In the genomic region with DNA sequence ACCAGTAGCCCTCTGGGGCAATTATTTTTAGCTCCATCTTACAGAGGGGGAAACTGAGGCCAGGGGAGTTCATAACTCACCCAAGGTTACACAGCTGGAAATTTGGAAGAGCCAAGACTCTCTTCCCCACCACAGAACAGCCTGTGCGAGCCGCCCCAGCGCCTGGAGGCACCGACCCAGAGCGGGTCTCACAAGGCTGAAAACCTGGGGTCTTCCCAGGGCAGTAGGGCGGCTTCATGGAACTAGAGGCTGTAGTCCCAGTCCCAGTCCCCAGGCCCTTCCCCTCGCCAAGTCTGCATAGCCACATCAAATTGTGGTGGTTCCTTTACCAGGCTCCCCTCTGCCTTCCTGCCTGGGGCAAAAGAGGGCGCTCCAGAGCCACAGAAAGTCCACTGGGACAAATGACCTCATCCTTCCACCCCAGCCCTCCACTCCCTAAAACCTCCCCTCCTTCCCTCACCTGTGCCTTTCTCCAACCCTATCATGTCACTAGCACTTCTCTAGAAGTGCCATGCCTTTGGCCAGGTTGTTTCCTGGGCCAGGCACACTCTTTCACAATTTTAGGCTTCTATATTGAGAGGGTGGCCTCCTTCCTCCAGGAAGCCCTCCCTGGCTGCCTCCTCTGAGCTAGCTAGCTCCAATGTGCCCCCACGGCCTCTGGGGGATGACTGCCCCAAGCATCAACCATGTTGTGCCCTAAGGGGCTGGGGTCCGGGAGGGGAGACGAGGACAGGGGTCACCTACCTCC, we compare ENCODE assay signal across 8 cellular contexts. TPM values are rescaled to one million over a fixed set of nuclear protein-coding genes. Genes with fewer than 3 reads are reported as not detected.
DNase-seq lines count a peak whose midpoint lies in the region; ATAC-seq, FAIRE-seq and TF ChIP-seq lines count a peak whose summit lies in the region.

No MANE protein-coding gene starts in this region.

- H4K8ac ChIP-seq in H1 (ENCODE audit: extremely low read depth, insufficient read depth, low read length) = peak overlapping the region; percentile 88; the same call in 1 of the 2 replicates

- TF ChIP-seq CTCF in D721Med (IDR thresholded peaks at IDR 0.05; ENCODE audit: insufficient read depth, missing control alignments) (peak; percentile 44), H1 (IDR thresholded peaks at IDR 0.05; ENCODE audit: control extremely low read depth in 1 of 3, insufficient read depth in 1 of 3, low read depth in 1 of 3, low read length in 3 of 3) (peak; percentile 86 to 96 (median 89)), mesothelial cell of epicardium (IDR thresholded peaks at IDR 0.05; ENCODE audit: unreplicated experiment) (no peak)

- H3K9ac ChIP-seq in H1 (replicated peaks in 1 of 4; ENCODE audit: extremely low read depth in 1 of 4, low read depth in 3 of 4, low read length in 3 of 4) = peak overlapping the region in 1 of 4 experiments; percentile 44; a peak in 1 of 7 replicates

- peak overlapping the region; percentile 92 for H4K91ac ChIP-seq in H1 (replicated peaks; ENCODE audit: insufficient read length, low read length)

- peak overlapping the region; percentile 49; the same call in 1 of the 2 replicates for H3K27ac ChIP-seq in H1 (ENCODE audit: low read depth, low read length)

- TF ChIP-seq POLR2A in H1 (IDR thresholded peaks at IDR 0.05; ENCODE audit: control extremely low read depth in 1 of 2, low read depth in 2 of 2, low read length in 2 of 2) = no peak

- H3K14ac ChIP-seq in H1 (ENCODE audit: insufficient read length) = no peak overlapping the region

- peak overlapping the region; percentile 93; the same call in 1 of the 2 replicates for H2BK15ac ChIP-seq in H1 (ENCODE audit: low read length)

- no peaks in the 10 kb centered on the region for H3K79me2 ChIP-seq in H1 (ENCODE audit: control insufficient read depth in 1 of 2, insufficient read depth in 2 of 2, low read length in 2 of 2)

- peaks cover 11% of the 10 kb centered on the region for H3K27me3 Mint-ChIP-seq in activated CD4-positive, alpha-beta T cell treated with anti-CD3 and anti-CD28 coated beads, Interleukin-2, amount 10 ng/mL, durations not matched to agents 24 days and 14 days
- no peaks in the 10 kb centered on the region for H3K27me3 Mint-ChIP-seq in mesothelial cell of epicardium (ENCODE audit: low read depth)
- peaks cover 61% of the 10 kb centered on the region for H3K27me3 Mint-ChIP-seq in stimulated activated naive CD8-positive, alpha-beta T cell treated with anti-CD3 and anti-CD28 coated beads, Interleukin-15, amount 100 ng/mL, for 72 hours

- intact Hi-C loops in activated CD4-positive, alpha-beta T cell treated with anti-CD3 and anti-CD28 coated beads, Interleukin-2, amount 10 ng/mL, durations not matched to agents 24 days and 14 days (cut with micrococcal nuclease) = loop anchor here (1.0 kb wide), 1 partner anchor 22 kb away; no protein-coding TSS in a partner anchor

- no peak for TF ChIP-seq EP300 in H1 (IDR thresholded peaks at IDR 0.05; ENCODE audit: borderline replicate concordance in 1 of 2, low read depth in 2 of 2, low read length in 2 of 2)

- no peak overlapping the region for H3K4me3 Mint-ChIP-seq in activated CD4-positive, alpha-beta T cell treated with anti-CD3 and anti-CD28 coated beads, Interleukin-2, amount 10 ng/mL, durations not matched to agents 24 days and 14 days
- peak overlapping the region; percentile 49 for H3K4me3 Mint-ChIP-seq in mesothelial cell of epicardium
- peak overlapping the region in 1 of 2 donors; percentile 10 for H3K4me3 Mint-ChIP-seq in stimulated activated naive CD8-positive, alpha-beta T cell treated with anti-CD3 and anti-CD28 coated beads, Interleukin-15, amount 100 ng/mL, for 72 hours

- no peaks in the 10 kb centered on the region; a peak in 1 of 7 replicates for H3K27me3 ChIP-seq in H1 (replicated peaks in 1 of 4; ENCODE audit: control insufficient read depth in 3 of 4, extremely low read depth in 1 of 4, insufficient read depth in 3 of 4, low read length in 3 of 4)

- peak overlapping the region; percentile 62; the same call in 1 of the 2 replicates for H2BK12ac ChIP-seq in H1 (ENCODE audit: low read depth, low read length)

- H3K23ac ChIP-seq in H1 (ENCODE audit: insufficient read length) = no peak overlapping the region

- no peak overlapping the region for H2AFZ ChIP-seq in H1 (ENCODE audit: low read length)

- no peaks in the 10 kb centered on the region for H4K20me1 ChIP-seq in H1 (replicated peaks in 1 of 2; ENCODE audit: control insufficient read depth in 1 of 2, insufficient read depth in 2 of 2, low read length in 2 of 2)

- no peaks in the 10 kb centered on the region for H3K9me3 Mint-ChIP-seq in activated CD4-positive, alpha-beta T cell treated with anti-CD3 and anti-CD28 coated beads, Interleukin-2, amount 10 ng/mL, durations not matched to agents 24 days and 14 days
- no peaks in the 10 kb centered on the region for H3K9me3 Mint-ChIP-seq in mesothelial cell of epicardium
- H3K9me3 Mint-ChIP-seq in stimulated activated naive CD8-positive, alpha-beta T cell treated with anti-CD3 and anti-CD28 coated beads, Interleukin-15, amount 100 ng/mL, for 72 hours = no peaks in the 10 kb centered on the region

- no peaks in the 10 kb centered on the region for H3K79me1 ChIP-seq in H1 (ENCODE audit: low read depth, low read length)

- FAIRE-seq in D721Med (lab: Jason Lieb, UNC) (no peak), H1 (lab: Jason Lieb, UNC) (peak; percentile 80)

- CTCF ChIA-PET in H1 (lab: Charles Lee; ENCODE audit: partially characterized antibody) = interaction anchor here (1.0 to 16.8 kb wide), 14 partner anchors 11 to 353 kb away, joined by 3 to 1347 read pairs (median 3); a partner anchor contains a TSS

- H3K36me3 Mint-ChIP-seq in activated CD4-positive, alpha-beta T cell treated with anti-CD3 and anti-CD28 coated beads, Interleukin-2, amount 10 ng/mL, durations not matched to agents 24 days and 14 days (ENCODE audit: low read depth) = no peaks in the 10 kb centered on the region
- H3K36me3 Mint-ChIP-seq in mesothelial cell of epicardium = no peaks in the 10 kb centered on the region

- H2BK120ac ChIP-seq in H1 (replicated peaks; ENCODE audit: low read depth, low read length) = peak overlapping the region; percentile 67

- no peaks in the 10 kb centered on the region for H3K9me3 ChIP-seq in H1 (ENCODE audit: insufficient read depth in 2 of 2, low read depth in 1 of 2, low read length in 1 of 2)

- TF ChIP-seq RAD21 in H1 (IDR thresholded peaks at IDR 0.05 in 1 of 2, conservative IDR thresholded peaks at IDR 0.05 in 1 of 2; ENCODE audit: low read depth in 2 of 2, low read length in 2 of 2) = peak; percentile 90 to 91

- H4K5ac ChIP-seq in H1 (ENCODE audit: insufficient read length, low read depth, low read length) = peak overlapping the region; percentile 68

- peaks cover 29% of the 10 kb centered on the region for H3K4me1 Mint-ChIP-seq in activated CD4-positive, alpha-beta T cell treated with anti-CD3 and anti-CD28 coated beads, Interleukin-2, amount 10 ng/mL, durations not matched to agents 24 days and 14 days
- H3K4me1 Mint-ChIP-seq in mesothelial cell of epicardium = peaks cover 42% of the 10 kb centered on the region
- H3K4me1 Mint-ChIP-seq in stimulated activated naive CD8-positive, alpha-beta T cell treated with anti-CD3 and anti-CD28 coated beads, Interleukin-15, amount 100 ng/mL, for 72 hours = peaks cover 51% of the 10 kb centered on the region

- no peaks in the 10 kb centered on the region for H3K36me3 ChIP-seq in H1 (ENCODE audit: control insufficient read depth in 2 of 4, insufficient read depth in 4 of 4, low read length in 3 of 4)

- DNase-seq in D721Med (ENCODE audit: insufficient read length, low spot score) (no peak), Kasumi-1 (lab: John Stamatoyannopoulos, UW) (peak; percentile 53 to 69), H1 (ENCODE audit: low read depth in 1 of 2, low spot score in 2 of 2) (peak; percentile 61 to 95), mesothelial cell of epicardium (ENCODE audit: low spot score in 2 of 2, unreplicated experiment in 2 of 2) (peak in 1 of 2 experiments; percentile 61)
- peak; percentile 88 for DNase-seq in activated CD4-positive, alpha-beta T cell treated with anti-CD3 and anti-CD28 coated beads, Interleukin-2, amount 10 ng/mL, durations not matched to agents 24 days and 14 days
- DNase-seq in stimulated activated naive CD8-positive, alpha-beta T cell treated with anti-CD3 and anti-CD28 coated beads, Interleukin-15, amount 100 ng/mL, for 72 hours = peak; percentile 40 to 67

- H3K4ac ChIP-seq in H1 (replicated peaks; ENCODE audit: insufficient read length, low read depth, low read length) = peak overlapping the region; percentile 22

- H3K4me1 ChIP-seq in H1 (replicated peaks in 1 of 4; ENCODE audit: control insufficient read depth in 3 of 4, insufficient read depth in 4 of 4, low read length in 3 of 4) = peaks cover 5 to 17% (median 11%) of the 10 kb centered on the region in 4 experiments

- H3K18ac ChIP-seq in H1 (ENCODE audit: extremely low read depth, low read length) = peak overlapping the region; percentile 41

- 28% methylated on average over 9 of the region's 11 CpGs; no CpG with 5 or more reads in 1 of the 2 experiments for WGBS in H1 (ENCODE audit: extremely low coverage in 1 of 2, insufficient coverage in 1 of 2, insufficient read length in 1 of 2, insufficient replicate concordance in 2 of 2, low coverage in 1 of 2, low lambda C conversion rate in 2 of 2, missing lambda C conversion rate in 1 of 2), 2 experiments

- H2BK20ac ChIP-seq in H1 (ENCODE audit: low read length) = peak overlapping the region; percentile 75; the same call in 1 of the 2 replicates

- 0 out of 2 replicates have a peak, but pooled peaks cover 3% of the 10 kb centered on the region for H3K23me2 ChIP-seq in H1 (ENCODE audit: low read depth, low read length)

- POLR2A ChIA-PET in H1 (lab: Charles Lee; ENCODE audit: partially characterized antibody) = interaction anchor here (1.1 to 13.2 kb wide), 5 partner anchors 13 to 63 kb away, joined by 3 to 198 read pairs (median 4); a partner anchor contains a TSS

- H3K4me2 ChIP-seq in H1 (ENCODE audit: insufficient read depth in 1 of 2, low read depth in 2 of 2, low read length in 2 of 2) = peak overlapping the region; percentile 44 to 86

- peak; percentile 61 for ATAC-seq in stimulated activated naive CD8-positive, alpha-beta T cell treated with anti-CD3 and anti-CD28 coated beads, Interleukin-15, amount 100 ng/mL, for 72 hours
- ATAC-seq in GM18498 (IDR thresholded peaks at IDR 0.05; ENCODE audit: unreplicated experiment) (no peak), GM21515 (IDR thresholded peaks at IDR 0.05; ENCODE audit: unreplicated experiment) (no peak)

- peak overlapping the region in 3 of 4 experiments; percentile 15 to 57 (median 24); a peak in 4 of 8 replicates for H3K4me3 ChIP-seq in H1 (ENCODE audit: extremely low read depth in 1 of 4, insufficient read depth in 2 of 4, low read depth in 3 of 4, low read length in 4 of 4)

- H2BK5ac ChIP-seq in H1 (ENCODE audit: low read depth, low read length) = peak overlapping the region; percentile 82; the same call in 1 of the 2 replicates

- H2AK5ac ChIP-seq in H1 (ENCODE audit: low read depth, low read length) = no peak overlapping the region; the same call in 1 of the 2 replicates

- H3K27ac Mint-ChIP-seq in activated CD4-positive, alpha-beta T cell treated with anti-CD3 and anti-CD28 coated beads, Interleukin-2, amount 10 ng/mL, durations not matched to agents 24 days and 14 days = no peak overlapping the region
- H3K27ac Mint-ChIP-seq in mesothelial cell of epicardium = peak overlapping the region; percentile 96
- H3K27ac Mint-ChIP-seq in stimulated activated naive CD8-positive, alpha-beta T cell treated with anti-CD3 and anti-CD28 coated beads, Interleukin-15, amount 100 ng/mL, for 72 hours = peak overlapping the region; percentile 76 to 90

- peak overlapping the region; percentile 63 for H3K56ac ChIP-seq in H1 (replicated peaks; ENCODE audit: insufficient read length, low read depth, low read length)

RNA-seq across cellular contexts. Expression of a gene that starts 15.2 kb away (rescaled TPM):
- 1.0 and 1.2 TPM in 2 replicates for total RNA-seq in activated CD4-positive, alpha-beta T cell treated with anti-CD3 and anti-CD28 coated beads, Interleukin-2, amount 10 ng/mL, durations not matched to agents 24 days and 14 days
- total RNA-seq in H1 (2021; fragmentation: NEBNext Ultra II Directional; extraction: Animal tissue kit (Norgen Biotek cat#: 25700)) = 10.1 and 11.2 TPM in 2 replicates
- 8.3 and 15.4 TPM in 2 replicates for polyA plus RNA-seq in H1 (2011; rRNA removed)
- polyA plus RNA-seq in H1 (2011; cell fraction: cytosol; rRNA removed) = 5.3 TPM
- 7.8 TPM for polyA plus RNA-seq in H1 (2011; cell fraction: nucleus; rRNA removed)
- polyA plus RNA-seq in H1 (2012, experiment 1 of 2) = 5.5 to 11.6 TPM (median 10.8 TPM) in 4 replicates
- polyA plus RNA-seq in H1 (2012, experiment 2 of 2) = 8.9 TPM
- polyA plus RNA-seq in H1 (2013, experiment 1 of 2) = 11.0 TPM
- 10.5 TPM for polyA plus RNA-seq in H1 (2013, experiment 2 of 2)
- 2.1 and 2.2 TPM in 2 replicates for polyA minus RNA-seq in H1 (2011; rRNA and poly(A)+ RNA removed)
- polyA minus RNA-seq in H1 (2011; cell fraction: cytosol; rRNA and poly(A)+ RNA removed) = 4.3 TPM
- 5.1 TPM for polyA minus RNA-seq in H1 (2011; cell fraction: nucleus; rRNA and poly(A)+ RNA removed)
- 38.5 to 39.1 TPM (median 38.8 TPM) in 3 replicates for total RNA-seq in mesothelial cell of epicardium

RNA-seq across cellular contexts. Expression of a gene that starts 25.9 kb away (rescaled TPM):
- total RNA-seq in activated CD4-positive, alpha-beta T cell treated with anti-CD3 and anti-CD28 coated beads, Interleukin-2, amount 10 ng/mL, durations not matched to agents 24 days and 14 days = not detected in 2 replicates
- 14.4 and 14.6 TPM in 2 replicates for total RNA-seq in H1 (2021; fragmentation: NEBNext Ultra II Directional; extraction: Animal tissue kit (Norgen Biotek cat#: 25700))
- polyA plus RNA-seq in H1 (2011; rRNA removed) = 13.5 and 17.4 TPM in 2 replicates
- 11.2 TPM for polyA plus RNA-seq in H1 (2011; cell fraction: cytosol; rRNA removed)
- polyA plus RNA-seq in H1 (2011; cell fraction: nucleus; rRNA removed) = 23.7 TPM
- 7.9 to 13.1 TPM (median 11.6 TPM) in 4 replicates for polyA plus RNA-seq in H1 (2012, experiment 1 of 2)
- polyA plus RNA-seq in H1 (2012, experiment 2 of 2) = 11.4 TPM
- 9.2 TPM for polyA plus RNA-seq in H1 (2013, experiment 1 of 2)
- 9.2 TPM for polyA plus RNA-seq in H1 (2013, experiment 2 of 2)
- 6.8 and 7.5 TPM in 2 replicates for polyA minus RNA-seq in H1 (2011; rRNA and poly(A)+ RNA removed)
- 11.4 TPM for polyA minus RNA-seq in H1 (2011; cell fraction: cytosol; rRNA and poly(A)+ RNA removed)
- 5.0 TPM for polyA minus RNA-seq in H1 (2011; cell fraction: nucleus; rRNA and poly(A)+ RNA removed)
- 12.2 to 13.6 TPM (median 13.1 TPM) in 3 replicates for total RNA-seq in mesothelial cell of epicardium

RNA-seq across cellular contexts. Expression of a gene that starts 34.8 kb away (rescaled TPM):
- not detected in 2 replicates for total RNA-seq in activated CD4-positive, alpha-beta T cell treated with anti-CD3 and anti-CD28 coated beads, Interleukin-2, amount 10 ng/mL, durations not matched to agents 24 days and 14 days
- not detected in 2 replicates for total RNA-seq in H1 (2021; fragmentation: NEBNext Ultra II Directional; extraction: Animal tissue kit (Norgen Biotek cat#: 25700))
- not detected in 2 replicates for polyA plus RNA-seq in H1 (2011; rRNA removed)
- polyA plus RNA-seq in H1 (2011; cell fraction: cytosol; rRNA removed) = not detected
- polyA plus RNA-seq in H1 (2011; cell fraction: nucleus; rRNA removed) = not detected
- polyA plus RNA-seq in H1 (2012, experiment 1 of 2) = not detected in 4 replicates
- polyA plus RNA-seq in H1 (2012, experiment 2 of 2) = not detected
- not detected for polyA plus RNA-seq in H1 (2013, experiment 1 of 2)
- polyA plus RNA-seq in H1 (2013, experiment 2 of 2) = not detected
- not detected in 2 replicates for polyA minus RNA-seq in H1 (2011; rRNA and poly(A)+ RNA removed)
- polyA minus RNA-seq in H1 (2011; cell fraction: cytosol; rRNA and poly(A)+ RNA removed) = not detected
- polyA minus RNA-seq in H1 (2011; cell fraction: nucleus; rRNA and poly(A)+ RNA removed) = not detected
- total RNA-seq in mesothelial cell of epicardium = 0.43 to 0.64 TPM (median 0.54 TPM) in 3 replicates

RNA-seq across cellular contexts. Expression of a gene that starts 58.9 kb away (rescaled TPM):
- total RNA-seq in activated CD4-positive, alpha-beta T cell treated with anti-CD3 and anti-CD28 coated beads, Interleukin-2, amount 10 ng/mL, durations not matched to agents 24 days and 14 days = 207 and 231 TPM in 2 replicates
- total RNA-seq in H1 (2021; fragmentation: NEBNext Ultra II Directional; extraction: Animal tissue kit (Norgen Biotek cat#: 25700)) = 1.7 and 1.8 TPM in 2 replicates
- 5.5 and 8.0 TPM in 2 replicates for polyA plus RNA-seq in H1 (2011; rRNA removed)
- 5.4 TPM for polyA plus RNA-seq in H1 (2011; cell fraction: cytosol; rRNA removed)
- 11.5 TPM for polyA plus RNA-seq in H1 (2011; cell fraction: nucleus; rRNA removed)
- polyA plus RNA-seq in H1 (2012, experiment 1 of 2) = 1.7 to 3.1 TPM (median 2.6 TPM) in 4 replicates
- 1.5 TPM for polyA plus RNA-seq in H1 (2012, experiment 2 of 2)
- 2.4 TPM for polyA plus RNA-seq in H1 (2013, experiment 1 of 2)
- polyA plus RNA-seq in H1 (2013, experiment 2 of 2) = 2.8 TPM
- polyA minus RNA-seq in H1 (2011; rRNA and poly(A)+ RNA removed) = 1.3 and 1.6 TPM in 2 replicates
- 6.8 TPM for polyA minus RNA-seq in H1 (2011; cell fraction: cytosol; rRNA and poly(A)+ RNA removed)
- 4.9 TPM for polyA minus RNA-seq in H1 (2011; cell fraction: nucleus; rRNA and poly(A)+ RNA removed)
- 0.83 to 0.97 TPM (median 0.91 TPM) in 3 replicates for total RNA-seq in mesothelial cell of epicardium

Comparison
In these comparisons a context has a peak if more than half of its experiments do, and no peak if none do; other contexts are left out.
1. RNA of a gene that starts 25.9 kb away (total RNA-seq): 14.4 to 14.6 TPM in H1 and 12.2 to 13.6 TPM in mesothelial cell of epicardium; not detected in activated CD4-positive, alpha-beta T cell treated with anti-CD3 and anti-CD28 coated beads, Interleukin-2, amount 10 ng/mL, durations not matched to agents 24 days and 14 days; every median in the first group is over 10 times any median in the second.